ENCODE assay signal across 10 cellular contexts in the genomic region with DNA sequence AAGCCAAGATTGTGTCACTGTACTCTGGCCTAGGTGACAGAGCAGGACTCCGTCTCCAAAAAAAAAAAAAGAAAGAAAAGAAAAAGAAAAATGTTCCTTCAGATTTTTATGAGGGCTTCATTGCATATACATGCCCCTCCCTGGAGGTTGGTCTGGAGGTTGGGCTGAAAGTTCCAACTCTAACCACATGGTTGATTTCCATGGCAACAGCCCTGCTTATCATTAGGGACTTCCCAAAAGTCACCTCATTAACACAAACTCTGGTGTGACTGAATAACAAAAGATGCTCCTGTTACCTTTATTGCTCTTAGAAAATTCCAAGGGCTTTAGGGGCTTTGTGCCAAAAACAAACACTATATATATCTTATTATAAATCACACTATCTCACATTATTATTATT.
DNase-seq lines count a peak whose midpoint lies in the region; ATAC-seq and TF ChIP-seq lines count a peak whose summit lies in the region.
"Had no signal": no experiment of that assay in that cellular context is flagged by ENCODE, and none has a peak within 500 bp of the region (broad histone marks: within the 10 kb centered on the region; RNA-seq: fewer than 3 reads in every experiment).

No MANE protein-coding gene starts in this region.

- TF ChIP-seq CTCF in nephron progenitor cell (IDR thresholded peaks at IDR 0.05), result no peak
- TF ChIP-seq CTCF in right atrium auricular region (IDR thresholded peaks at IDR 0.05), result no peak
- no peak for TF ChIP-seq CTCF in WERI-Rb-1 (IDR thresholded peaks at IDR 0.05; ENCODE audit: low read depth, low read length)

- no peak overlapping the region for H3K27ac Mint-ChIP-seq in nephron progenitor cell

- no peaks in the 10 kb centered on the region for H3K4me1 Mint-ChIP-seq in nephron progenitor cell

- H3K4me1 ChIP-seq in right atrium auricular region, result no peaks in the 10 kb centered on the region
- H3K4me1 ChIP-seq: SJSA1, spleen had no signal

- ATAC-seq in GM18868 (IDR thresholded peaks at IDR 0.05; ENCODE audit: unreplicated experiment), result peak; percentile 99
- ATAC-seq in GM21423 (IDR thresholded peaks at IDR 0.05; ENCODE audit: unreplicated experiment), result peak; percentile 89
- ATAC-seq in HG03159 (IDR thresholded peaks at IDR 0.05; ENCODE audit: unreplicated experiment), result peak; percentile 97

- DNase-seq in iPS DF 4.7 (ENCODE audit: extremely low read depth, low spot score), result peak; percentile 44
- DNase-seq in nephron progenitor cell, result no peak
- no peak for DNase-seq in right atrium auricular region (ENCODE audit: low spot score)
- no peak for DNase-seq in WERI-Rb-1
- DNase-seq: spleen had no signal

- no peaks in the 10 kb centered on the region for H3K36me3 ChIP-seq in right atrium auricular region
- H3K36me3 ChIP-seq in WERI-Rb-1, result no peaks in the 10 kb centered on the region
- H3K36me3 ChIP-seq: SJSA1, spleen, thoracic aorta had no signal

- H3K27me3 Mint-ChIP-seq in nephron progenitor cell (ENCODE audit: low read depth, poor library complexity), result peaks cover 5% of the 10 kb centered on the region

- no peaks in the 10 kb centered on the region for H3K36me3 Mint-ChIP-seq in nephron progenitor cell (ENCODE audit: low read depth)

- no peak overlapping the region for H3K4me3 Mint-ChIP-seq in nephron progenitor cell

- H3K9me3 ChIP-seq in right atrium auricular region (peaks cover 0 to 11% of the 10 kb centered on the region in 2 donors), WERI-Rb-1 (ENCODE audit: severe bottlenecking) (no peaks in the 10 kb centered on the region)
- H3K9me3 ChIP-seq: SJSA1 had no signal

- H3K9me3 Mint-ChIP-seq in nephron progenitor cell, result peaks cover 17% of the 10 kb centered on the region

- no peak overlapping the region for H3K4me3 ChIP-seq in right atrium auricular region
- H3K4me3 ChIP-seq in WERI-Rb-1 (ENCODE audit: low read depth, low read length), result no peak overlapping the region
- H3K4me3 ChIP-seq: SJSA1, spleen, thoracic aorta had no signal

- H3K27me3 ChIP-seq in right atrium auricular region, result no peaks in the 10 kb centered on the region
- no peaks in the 10 kb centered on the region for H3K27me3 ChIP-seq in WERI-Rb-1 (ENCODE audit: insufficient read depth, low read depth, severe bottlenecking)
- H3K27me3 ChIP-seq: SJSA1, spleen had no signal

- H3K27ac ChIP-seq in right atrium auricular region (no peak overlapping the region), WERI-Rb-1 (no peak overlapping the region)
- H3K27ac ChIP-seq: SJSA1, spleen, thoracic aorta had no signal
